Comparison of ENCODE assay signal across 9 cellular contexts in genomic region chr22:45240137-45240809, GRCh38. TPM values are rescaled to one million over a fixed set of nuclear protein-coding genes. Genes with fewer than 3 reads are reported as not detected.
DNase-seq lines count a peak whose midpoint lies in the region; ATAC-seq and TF ChIP-seq lines count a peak whose summit lies in the region.
"Had no signal": no experiment of that assay in that cellular context is flagged by ENCODE, and none has a peak within 500 bp of the region (broad histone marks: within the 10 kb centered on the region; RNA-seq: fewer than 3 reads in every experiment).

No MANE protein-coding gene starts in this region.

- TF ChIP-seq EP300 in gastroesophageal sphincter (IDR thresholded peaks at IDR 0.05) = no peak

- H3K4me1 ChIP-seq in gastroesophageal sphincter (peaks cover 0 to 50% (median 14%) of the 10 kb centered on the region in 3 donors), parathyroid adenoma (peaks cover 17% of the 10 kb centered on the region)

- H3K9ac ChIP-seq in parathyroid adenoma = no peak overlapping the region

- 1% methylated on average over 12 of the region's 72 CpGs; no CpG with 5 or more reads in 1 of the 2 donors for WGBS in gastroesophageal sphincter (ENCODE audit: low coverage in 1 of 2), 2 donors

- H3K27me3 ChIP-seq in gastroesophageal sphincter = no peaks in the 10 kb centered on the region
- H3K27me3 ChIP-seq in parathyroid adenoma (ENCODE audit: control insufficient read depth, insufficient read depth, low read length) = no peaks in the 10 kb centered on the region

- H3K4me3 Mint-ChIP-seq in IgD-negative memory B cell = peak overlapping the region; percentile 87 to 98 (median 94)
- peak overlapping the region; percentile 89 for H3K4me3 Mint-ChIP-seq in activated T-cell treated with anti-CD3 and anti-CD28 coated beads, Interleukin-2, amount 50 U/mL, for 24 hours

- peak overlapping the region; percentile 38 for H2AFZ ChIP-seq in parathyroid adenoma

- H3K79me2 ChIP-seq in parathyroid adenoma = peaks cover 12% of the 10 kb centered on the region

- peaks cover 0 to 30% of the 10 kb centered on the region in 2 donors for H3K36me3 ChIP-seq in gastroesophageal sphincter
- H3K36me3 ChIP-seq in parathyroid adenoma (ENCODE audit: control insufficient read depth, insufficient read depth, low read length) = no peaks in the 10 kb centered on the region

- no peak for TF ChIP-seq CTCF in gastroesophageal sphincter (IDR thresholded peaks at IDR 0.05)
- no peak for TF ChIP-seq CTCF in parathyroid adenoma (IDR thresholded peaks at IDR 0.05)

- ATAC-seq in gastroesophageal sphincter = peak; percentile 47
- no peak for ATAC-seq in GM18873 (IDR thresholded peaks at IDR 0.05; ENCODE audit: low FRiP score, unreplicated experiment)

- H3K27ac ChIP-seq in gastroesophageal sphincter (peak overlapping the region in 3 of 4 donors; percentile 53 to 87 (median 73)), parathyroid adenoma (no peak overlapping the region)

- peak overlapping the region; percentile 89 for H3K4me3 ChIP-seq in GM08714 (ENCODE audit: low read length)
- peak overlapping the region; percentile 55 to 78 for H3K4me3 ChIP-seq in gastroesophageal sphincter
- H3K4me3 ChIP-seq in parathyroid adenoma (ENCODE audit: low read depth, low read length) = peak overlapping the region; percentile 61

- H3K4me1 Mint-ChIP-seq in IgD-negative memory B cell = peaks cover 19 to 48% (median 35%) of the 10 kb centered on the region in 3 donors
- peaks cover 31% of the 10 kb centered on the region for H3K4me1 Mint-ChIP-seq in activated T-cell treated with anti-CD3 and anti-CD28 coated beads, Interleukin-2, amount 50 U/mL, for 24 hours (ENCODE audit: low read depth)

- H3K27me3 Mint-ChIP-seq in IgD-negative memory B cell = no peaks in the 10 kb centered on the region
- no peaks in the 10 kb centered on the region for H3K27me3 Mint-ChIP-seq in activated T-cell treated with anti-CD3 and anti-CD28 coated beads, Interleukin-2, amount 50 U/mL, for 24 hours

- TF ChIP-seq POLR2A in gastroesophageal sphincter (IDR thresholded peaks at IDR 0.05) = no peak

- peak overlapping the region in 2 of 3 donors; percentile 40 to 80 for H3K27ac Mint-ChIP-seq in IgD-negative memory B cell
- H3K27ac Mint-ChIP-seq in activated T-cell treated with anti-CD3 and anti-CD28 coated beads, Interleukin-2, amount 50 U/mL, for 24 hours = peak overlapping the region; percentile 85

- peak; percentile 69 for DNase-seq in activated T-cell treated with anti-CD3 and anti-CD28 coated beads, Interleukin-2, amount 50 U/mL, for 24 hours
- DNase-seq in NCI-H2107 treated with DMSO at 0.1 percent for 48 hours (lab: John Stamatoyannopoulos, UW; ENCODE audit: unreplicated experiment) (no peak), SK-N-DZ (ENCODE audit: low spot score) (no peak)

- peaks cover 2% of the 10 kb centered on the region for H3K36me3 Mint-ChIP-seq in IgD-negative memory B cell
- peaks cover 21% of the 10 kb centered on the region for H3K36me3 Mint-ChIP-seq in activated T-cell treated with anti-CD3 and anti-CD28 coated beads, Interleukin-2, amount 50 U/mL, for 24 hours (ENCODE audit: low read depth)

- H3K9me3 ChIP-seq in gastroesophageal sphincter (no peaks in the 10 kb centered on the region), parathyroid adenoma (ENCODE audit: control insufficient read depth, low read length) (no peaks in the 10 kb centered on the region)

- no peaks in the 10 kb centered on the region for H3K9me3 Mint-ChIP-seq in IgD-negative memory B cell
- H3K9me3 Mint-ChIP-seq in activated T-cell treated with anti-CD3 and anti-CD28 coated beads, Interleukin-2, amount 50 U/mL, for 24 hours = no peaks in the 10 kb centered on the region

- peak overlapping the region; percentile 78 for H3K4me2 ChIP-seq in parathyroid adenoma (ENCODE audit: low read length)

RNA-seq across cellular contexts. Expression of gene KIAA0930, which starts 0.4 kb away (rescaled TPM):
- polyA plus RNA-seq in IgD-negative memory B cell = 3.3 TPM
- 10 to 100 TPM; 26.1 to 54.2 (median 37.3) TPM for total RNA-seq in gastroesophageal sphincter
- 34.4 and 35.8 TPM in 2 replicates for polyA plus RNA-seq in SK-N-DZ (2014; cell fraction: cytosol; rRNA removed)
- polyA plus RNA-seq in SK-N-DZ (2014; cell fraction: nucleus; rRNA removed) = 30.4 and 46.5 TPM in 2 replicates

RNA-seq across cellular contexts. Expression of gene UPK3A, which starts 44.5 kb away (rescaled TPM):
- 1.5 TPM for polyA plus RNA-seq in IgD-negative memory B cell
- not detected for total RNA-seq in gastroesophageal sphincter
- not detected in 2 replicates for polyA plus RNA-seq in SK-N-DZ (2014; cell fraction: cytosol; rRNA removed)
- not detected in 2 replicates for polyA plus RNA-seq in SK-N-DZ (2014; cell fraction: nucleus; rRNA removed)
- total RNA-seq: RPMI7951 had no signal
